8 cellular contexts compared by ENCODE assay signal in genomic region chr5:43555895-43556606, GRCh38. TPM values are rescaled to one million over a fixed set of nuclear protein-coding genes. Genes with fewer than 3 reads are reported as not detected.
DNase-seq lines count a peak whose midpoint lies in the region; ATAC-seq and TF ChIP-seq lines count a peak whose summit lies in the region.

No MANE protein-coding gene starts in this region.

- H3K4me1 Mint-ChIP-seq in CD8-positive, alpha-beta T cell (ENCODE audit: low read depth) = peaks cover 17% of the 10 kb centered on the region

- peak; percentile 63 to 71 for TF ChIP-seq POLR2A in gastrocnemius medialis (IDR thresholded peaks at IDR 0.05)

- H3K27ac Mint-ChIP-seq in CD8-positive, alpha-beta T cell = peak overlapping the region; percentile 93

- intact Hi-C loops in CD8-positive, alpha-beta T cell (cut with DNase I, micrococcal nuclease) = loop anchor here (1.0 to 10.0 kb wide), 8 partner anchors 41 to 1651 kb away; partner anchors contain the start of genes C5orf34 (in 2 of the 2), NNT (in 2 of the 2), RIMOC1 (in 2 of the 2) and MRPS30 (in 1 of the 2)
- intact Hi-C loops in gastrocnemius medialis (cut with DNase I; ENCODE audit: low total_unique reads) = loop anchor here (1.0 to 2.0 kb wide), 4 partner anchors 41 to 77 kb away; partner anchors contain the start of genes C5orf34 and NNT

- no peaks in the 10 kb centered on the region for H3K9me3 Mint-ChIP-seq in CD8-positive, alpha-beta T cell

- H3K36me3 Mint-ChIP-seq in CD8-positive, alpha-beta T cell = peaks cover 11% of the 10 kb centered on the region

- POLR2A ChIA-PET in CD8-positive, alpha-beta T cell (lab: Charles Lee) = interaction anchor here (0.6 to 8.2 kb wide), 10 partner anchors 8 to 537 kb away, joined by 3 to 69 read pairs (median 4); partner anchors contain the start of genes C5orf34, NNT and TMEM267

- no peaks in the 10 kb centered on the region for H3K36me3 ChIP-seq in CD8-positive, alpha-beta T cell (ENCODE audit: insufficient read depth, low read length)
- H3K36me3 ChIP-seq in gastrocnemius medialis = no peaks in the 10 kb centered on the region

- no peak for ATAC-seq in CD8-positive, alpha-beta T cell
- peak; percentile 28 for ATAC-seq in GM21526 (IDR thresholded peaks at IDR 0.05; ENCODE audit: low FRiP score, unreplicated experiment)
- ATAC-seq in gastrocnemius medialis = peak; percentile 74 to 75
- no peak for ATAC-seq in GM18519 (IDR thresholded peaks at IDR 0.05; ENCODE audit: low FRiP score, unreplicated experiment)

- H3K27ac ChIP-seq in CD8-positive, alpha-beta T cell (ENCODE audit: low read depth, low read length) = peak overlapping the region; percentile 82
- H3K27ac ChIP-seq in gastrocnemius medialis = peak overlapping the region; percentile 86 to 98 (median 94)

- no peaks in the 10 kb centered on the region for H3K9me3 ChIP-seq in CD8-positive, alpha-beta T cell (ENCODE audit: low read length)
- H3K9me3 ChIP-seq in gastrocnemius medialis = no peaks in the 10 kb centered on the region

- H3K4me3 ChIP-seq in CD8-positive, alpha-beta T cell (ENCODE audit: low read depth, low read length) = peak overlapping the region; percentile 73
- H3K4me3 ChIP-seq in iPS-11a (ENCODE audit: low read depth, low read length) (peak overlapping the region; percentile 92), gastrocnemius medialis (peak overlapping the region; percentile 66 to 96 (median 73))

- CTCF ChIA-PET in CD8-positive, alpha-beta T cell (lab: Charles Lee) = interaction anchor here (0.9 to 1.6 kb wide), 4 partner anchors 9 to 75 kb away, joined by 3 to 4 read pairs (median 3); no protein-coding TSS in a partner anchor

- H3K4me1 ChIP-seq in CD8-positive, alpha-beta T cell (ENCODE audit: insufficient read depth, low read length) = peaks cover 45% of the 10 kb centered on the region
- H3K4me1 ChIP-seq in gastrocnemius medialis = peaks cover 41 to 45% of the 10 kb centered on the region in 2 donors

- no peak for TF ChIP-seq CTCF in CD8-positive, alpha-beta T cell (IDR thresholded peaks at IDR 0.05)
- no peak for TF ChIP-seq CTCF in gastrocnemius medialis (IDR thresholded peaks at IDR 0.05 in 4 of 5, conservative IDR thresholded peaks at IDR 0.05 in 1 of 5)

- no peaks in the 10 kb centered on the region for H3K27me3 ChIP-seq in CD8-positive, alpha-beta T cell (ENCODE audit: insufficient read depth, low read length)
- H3K27me3 ChIP-seq in gastrocnemius medialis = no peaks in the 10 kb centered on the region

- H3K27me3 Mint-ChIP-seq in CD8-positive, alpha-beta T cell (ENCODE audit: low read depth) = peaks cover 2% of the 10 kb centered on the region

- peak overlapping the region; percentile 90 for H3K4me3 Mint-ChIP-seq in CD8-positive, alpha-beta T cell

- in situ Hi-C loops in gastrocnemius medialis (cut with MboI; ENCODE audit: low sequenced_read_pairs in 4 of 4) = loop anchor here in 1 of 4 donors (10.0 kb wide), 1 partner anchor 79 kb away; no protein-coding TSS in a partner anchor

- peak in 6 of 7 experiments; percentile 12 to 50 (median 34) for DNase-seq in CD8-positive, alpha-beta T cell
- DNase-seq in KG1 (lab: John Stamatoyannopoulos, UW) = peak; percentile 56
- DNase-seq in SW480 (ENCODE audit: low spot score) = peak; percentile 38
- DNase-seq in astrocyte of the hippocampus (ENCODE audit: low read depth, low spot score) = peak; percentile 73
- peak; percentile 55 to 70 for DNase-seq in gastrocnemius medialis

RNA-seq across cellular contexts. Expression of gene PAIP1, which starts 0.8 kb away (rescaled TPM):
- 10 to 100 TPM; 40.3 to 45.7 TPM for total RNA-seq in CD8-positive, alpha-beta T cell
- 100 to 1,000 TPM; 123 to 184 (median 161) TPM for total RNA-seq in gastrocnemius medialis

RNA-seq across cellular contexts. Expression of gene C5orf34, which starts 41.1 kb away (rescaled TPM):
- total RNA-seq in CD8-positive, alpha-beta T cell = under 1 TPM; 0.61 to 0.95 TPM
- under 1 TPM in 3 of 4 donors, not detected in 1; 0.16 to 0.27 (median 0.20) TPM for total RNA-seq in gastrocnemius medialis

RNA-seq across cellular contexts. Expression of gene NNT, which starts 46.9 kb away (rescaled TPM):
- 10 to 100 TPM; 19.4 to 20.2 TPM for total RNA-seq in CD8-positive, alpha-beta T cell
- 100 to 1,000 TPM in 3 of 4 donors, 10 to 100 TPM in 1; 90.3 to 149 (median 127) TPM for total RNA-seq in gastrocnemius medialis

Comparison
In these comparisons a context has a peak if more than half of its experiments do, and no peak if none do; other contexts are left out.
1. ATAC-seq: peak in GM21526 (single experiment) and gastrocnemius medialis (2 of 2); none in CD8-positive, alpha-beta T cell (single experiment) and GM18519 (single experiment).
2. RNA of gene NNT, which starts 46.9 kb away (total RNA-seq): 90.3 to 149 TPM in gastrocnemius medialis; 19.4 to 20.2 TPM in CD8-positive, alpha-beta T cell; every median in the first group is over 4 times any median in the second.
3. Peak in every context shown above with its lines, with median percentiles within 50 percentile points of each other: DNase-seq and H3K4me3 ChIP-seq.